Comparison of ENCODE assay signal across 1 cellular context in genomic region chr13:98540476-98540875, GRCh38.
TF ChIP-seq lines count a peak whose summit lies in the region.

No MANE protein-coding gene starts in this region.

TF ChIP-seq in IMR-90, 13 proteins besides CTCF, POLR2A, EP300 and RAD21 (continued from another document):
- no peak for TF ChIP-seq ELK1 (IDR thresholded peaks at IDR 0.05; ENCODE audit: borderline replicate concordance, low read depth, low read length)
- TF ChIP-seq, protein P1, sequence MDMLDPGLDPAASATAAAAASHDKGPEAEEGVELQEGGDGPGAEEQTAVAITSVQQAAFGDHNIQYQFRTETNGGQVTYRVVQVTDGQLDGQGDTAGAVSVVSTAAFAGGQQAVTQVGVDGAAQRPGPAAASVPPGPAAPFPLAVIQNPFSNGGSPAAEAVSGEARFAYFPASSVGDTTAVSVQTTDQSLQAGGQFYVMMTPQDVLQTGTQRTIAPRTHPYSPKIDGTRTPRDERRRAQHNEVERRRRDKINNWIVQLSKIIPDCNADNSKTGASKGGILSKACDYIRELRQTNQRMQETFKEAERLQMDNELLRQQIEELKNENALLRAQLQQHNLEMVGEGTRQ (IDR thresholded peaks at IDR 0.05; ENCODE audit: low read depth, low read length), result no peak
